9 cellular contexts compared by ENCODE assay signal in genomic region chr9:35791321-35791921, GRCh38. TPM values are rescaled to one million over a fixed set of nuclear protein-coding genes. Genes with fewer than 3 reads are reported as not detected.
A peak's percentile ranks its signal among the peaks of the same experiment; 100 is the strongest.
DNase-seq lines count a peak whose midpoint lies in the region; ATAC-seq and TF ChIP-seq lines count a peak whose summit lies in the region.
"Had no signal": no experiment of that assay in that cellular context is flagged by ENCODE, and none has a peak within 500 bp of the region (broad histone marks: within the 10 kb centered on the region; RNA-seq: fewer than 3 reads in every experiment).

NPR2 (plus strand) TSS chr9:35791591; CDS start chr9:35792409, 818 bp downstream.

- H3K9me2 ChIP-seq in neural cell (ENCODE audit: insufficient read depth, low read length): no peaks in the 10 kb centered on the region

- TF ChIP-seq RAD21 in neural cell (conservative IDR thresholded peaks at IDR 0.05): no peak

- POLR2A ChIA-PET in AG04449 (lab: Yijun Ruan, JAX): no interaction called here
- POLR2A ChIA-PET in CD4-positive, alpha-beta memory T cell (lab: Charles Lee; ENCODE audit: partially characterized antibody): no interaction called here

- TF ChIP-seq EP300 in neural cell (conservative IDR thresholded peaks at IDR 0.05; ENCODE audit: poor library complexity, severe bottlenecking): no peak

- H3K9me3 ChIP-seq in neural cell (ENCODE audit: low read length): no peaks in the 10 kb centered on the region
- no peaks in the 10 kb centered on the region for H3K9me3 ChIP-seq in CD4-positive, alpha-beta memory T cell (ENCODE audit: control insufficient read depth in 1 of 2, low read length in 2 of 2)

- H3K27me3 Mint-ChIP-seq in CD4-positive, alpha-beta memory T cell: no peaks in the 10 kb centered on the region

- peak within 1 kb of the TSS; percentile 64 for H3K4me3 ChIP-seq in AG04449 (ENCODE audit: low read depth, low read length)
- peak within 1 kb of the TSS; percentile 53 to 62 for H3K4me3 ChIP-seq in foreskin fibroblast (ENCODE audit: low read depth in 1 of 2, low read length in 2 of 2)
- H3K4me3 ChIP-seq in neural cell (ENCODE audit: low read length): no peak within 1 kb of the TSS
- H3K4me3 ChIP-seq in CD4-positive, alpha-beta memory T cell (ENCODE audit: low read length in 2 of 2): no peak within 1 kb of the TSS

- no peak within 1 kb of the TSS for H2AFZ ChIP-seq in neural cell (ENCODE audit: low read depth, low read length)

- peaks cover 0 to 3% (median 0%) of the 10 kb centered on the region in 8 donors for H3K9me3 Mint-ChIP-seq in CD4-positive, alpha-beta memory T cell

- no peak within 1 kb of the TSS for H3K27ac ChIP-seq in neural cell (ENCODE audit: low read length)
- no peak within 1 kb of the TSS for H3K27ac ChIP-seq in CD4-positive, alpha-beta memory T cell (ENCODE audit: low read depth, low read length)

- DNase-seq in AG04449 (ENCODE audit: low read depth, low spot score) (no peak), RPMI7951 (ENCODE audit: low read depth) (peak; percentile 44), foreskin fibroblast (peak; percentile 36 to 77), NCI-H187 (lab: John Stamatoyannopoulos, UW) (no peak), NCI-H1436 (lab: John Stamatoyannopoulos, UW) (no peak)
- DNase-seq in CD4-positive, alpha-beta memory T cell: no peak
- DNase-seq: activated effector memory CD4-positive, alpha-beta T cell treated with Interleukin-2 at 50 U/mL for 16 hours had no signal

- H3F3A ChIP-seq in neural cell (ENCODE audit: insufficient read depth, low read length, poor library complexity, severe bottlenecking): no peaks in the 10 kb centered on the region

- peaks cover 16 to 23% of the 10 kb centered on the region in 2 donors for H3K36me3 Mint-ChIP-seq in CD4-positive, alpha-beta memory T cell

- no peak for ATAC-seq in HG03571 (IDR thresholded peaks at IDR 0.05; ENCODE audit: unreplicated experiment)

- H3K9ac ChIP-seq in neural cell (ENCODE audit: low read length): peak within 1 kb of the TSS; percentile 6

- H3K27ac Mint-ChIP-seq in CD4-positive, alpha-beta memory T cell: peak within 1 kb of the TSS in 1 of 7 donors; percentile 27

- no peak within 1 kb of the TSS for H3K4me3 Mint-ChIP-seq in CD4-positive, alpha-beta memory T cell

- H3K4me1 ChIP-seq in CD4-positive, alpha-beta memory T cell (ENCODE audit: insufficient read depth, low read length): no peaks in the 10 kb centered on the region

- no peaks in the 10 kb centered on the region for H3K79me2 ChIP-seq in neural cell (replicated peaks; ENCODE audit: insufficient read depth, low read length)

- H3K27me3 ChIP-seq in neural cell (ENCODE audit: insufficient read depth, low read depth, low read length): no peaks in the 10 kb centered on the region
- no peaks in the 10 kb centered on the region for H3K27me3 ChIP-seq in CD4-positive, alpha-beta memory T cell (ENCODE audit: insufficient read depth, low read length)

- H3K36me3 ChIP-seq in neural cell (ENCODE audit: insufficient read depth, low read length): no peaks in the 10 kb centered on the region
- peaks cover 6% of the 10 kb centered on the region for H3K36me3 ChIP-seq in CD4-positive, alpha-beta memory T cell (ENCODE audit: insufficient read depth, low read length)

- no peak within 1 kb of the TSS for H3K4me2 ChIP-seq in neural cell (ENCODE audit: low read length)

- H3K4me1 Mint-ChIP-seq in CD4-positive, alpha-beta memory T cell: peaks cover 7 to 12% (median 8%) of the 10 kb centered on the region in 4 donors

- H4K20me1 ChIP-seq in neural cell (ENCODE audit: insufficient read depth): no peaks in the 10 kb centered on the region

- intact Hi-C loops in CD4-positive, alpha-beta memory T cell (cut with micrococcal nuclease): no loop called here

- CTCF ChIA-PET in AG04449 (lab: Yijun Ruan, JAX): interaction anchor here (0.6 to 8.2 kb wide), 8 partner anchors 15 to 537 kb away, joined by 3 to 201 read pairs (median 4); partner anchors contain the start of genes FAM221B, HINT2, SPAG8 and TMEM8B
- CTCF ChIA-PET in CD4-positive, alpha-beta memory T cell (lab: Charles Lee; ENCODE audit: partially characterized antibody): interaction anchor here (1.3 to 1.8 kb wide), 2 partner anchors 87 to 91 kb away, joined by 4 to 10 read pairs; no protein-coding TSS in a partner anchor

- TF ChIP-seq CTCF in AG04449 (IDR thresholded peaks at IDR 0.05; ENCODE audit: insufficient read depth, low read length, missing control alignments) (no peak), foreskin fibroblast (IDR thresholded peaks at IDR 0.05; ENCODE audit: low read depth, low read length) (no peak), neural cell (IDR thresholded peaks at IDR 0.05; ENCODE audit: poor library complexity, severe bottlenecking) (no peak)

TF ChIP-seq in neural cell, 6 proteins besides CTCF, POLR2A, EP300 and RAD21:
- no peak for TF ChIP-seq TAF1 (IDR thresholded peaks at IDR 0.05; ENCODE audit: low read depth)
- no peak for TF ChIP-seq REST (IDR thresholded peaks at IDR 0.05; ENCODE audit: borderline replicate concordance)
- no peak for TF ChIP-seq POLR2AphosphoS5 (IDR thresholded peaks at IDR 0.05)
- no peak for TF ChIP-seq MXI1 (conservative IDR thresholded peaks at IDR 0.05; ENCODE audit: poor library complexity, severe bottlenecking)
- no peak for TF ChIP-seq EZH2 (IDR thresholded peaks at IDR 0.05; ENCODE audit: borderline replicate concordance, insufficient read depth, low read length, poor library complexity, severe bottlenecking)
- TF ChIP-seq SMC3 (conservative IDR thresholded peaks at IDR 0.05; ENCODE audit: poor library complexity): no peak

RNA-seq across cellular contexts. Expression of gene NPR2, which starts in this region (rescaled TPM):
- total RNA-seq in RPMI7951 (2014; rRNA removed; shearing (Covaris generic)): 13.3 and 14.7 TPM in 2 replicates
- polyA plus RNA-seq in neural cell: 3.1 and 9.6 TPM in 2 replicates
- polyA minus RNA-seq in neural cell: 0.58 and 0.73 TPM in 2 replicates
- 10 to 100 TPM; 15.8 to 15.9 TPM for total RNA-seq in CD4-positive, alpha-beta memory T cell
- polyA plus RNA-seq in CD4-positive, alpha-beta memory T cell: 1 to 10 TPM in 1 of 2 donors, under 1 TPM in 1; 0.97 to 3.3 TPM

Comparison
In these comparisons a context has a peak if more than half of its experiments do, and no peak if none do; other contexts are left out.
1. DNase-seq: peak in RPMI7951 (single experiment) and foreskin fibroblast (2 of 2); none in AG04449 (single experiment), NCI-H187 (0 of 2), NCI-H1436 (single experiment) and CD4-positive, alpha-beta memory T cell (0 of 5).
2. H3K4me3 ChIP-seq: peak in AG04449 (single experiment) and foreskin fibroblast (2 of 2); none in neural cell (single experiment) and CD4-positive, alpha-beta memory T cell (0 of 2).